ENCODE assay signal across 11 cellular contexts in genomic region chr17:40349477-40350409, GRCh38. TPM values are rescaled to one million over a fixed set of nuclear protein-coding genes. Genes with fewer than 3 reads are reported as not detected.
DNase-seq lines count a peak whose midpoint lies in the region; ATAC-seq, FAIRE-seq and TF ChIP-seq lines count a peak whose summit lies in the region.
"Had no signal": no experiment of that assay in that cellular context is flagged by ENCODE, and none has a peak within 500 bp of the region (broad histone marks: within the 10 kb centered on the region; RNA-seq: fewer than 3 reads in every experiment).

No MANE protein-coding gene starts in this region.

- TF ChIP-seq CTCF in H1 (IDR thresholded peaks at IDR 0.05; ENCODE audit: control extremely low read depth in 1 of 3, insufficient read depth in 1 of 3, low read depth in 1 of 3, low read length in 3 of 3) (no peak), mesothelial cell of epicardium (IDR thresholded peaks at IDR 0.05; ENCODE audit: unreplicated experiment) (no peak), upper lobe of left lung (IDR thresholded peaks at IDR 0.05) (no peak)

- no peak overlapping the region; the same call in 1 of the 2 replicates for H2BK20ac ChIP-seq in H1 (ENCODE audit: low read length)

- no peak for DNase-seq in activated naive CD4-positive, alpha-beta T cell treated with anti-CD3 and anti-CD28 coated beads, Interleukin-2, amount 50 U/mL, for 72 hours (ENCODE audit: low spot score in 2 of 2)
- no peak for DNase-seq in activated naive CD4-positive, alpha-beta T cell (lab: John Stamatoyannopoulos, UW)
- DNase-seq in H1 (ENCODE audit: low read depth in 1 of 2, low spot score in 2 of 2) (no peak), mesothelial cell of epicardium (ENCODE audit: low spot score in 2 of 2, unreplicated experiment in 2 of 2) (peak in 1 of 2 experiments; percentile 49), upper lobe of left lung (peak in 1 of 2 donors; percentile 69), cerebellum (ENCODE audit: low spot score) (no peak), DMS114 treated with DMSO at 0.1 percent for 48 hours (lab: John Stamatoyannopoulos, UW; ENCODE audit: unreplicated experiment) (no peak)
- DNase-seq: cerebellar nuclear complex, NCI-H146 had no signal

- no peak overlapping the region; the same call in 1 of the 2 replicates for H4K8ac ChIP-seq in H1 (ENCODE audit: extremely low read depth, insufficient read depth, low read length)

- peak overlapping the region; percentile 33; the same call in 1 of the 2 replicates for H2AK5ac ChIP-seq in H1 (ENCODE audit: low read depth, low read length)

- no peak overlapping the region for H3K4me3 ChIP-seq in H1 (ENCODE audit: extremely low read depth in 1 of 4, insufficient read depth in 2 of 4, low read depth in 3 of 4, low read length in 4 of 4)
- peak overlapping the region in 1 of 4 donors; percentile 8 for H3K4me3 ChIP-seq in upper lobe of left lung

- H3K56ac ChIP-seq in H1 (replicated peaks; ENCODE audit: insufficient read length, low read depth, low read length), result no peak overlapping the region

- peaks cover 13% of the 10 kb centered on the region; the same call in 1 of the 2 replicates for H3K23me2 ChIP-seq in H1 (ENCODE audit: low read depth, low read length)

- TF ChIP-seq POLR2A in H1 (IDR thresholded peaks at IDR 0.05; ENCODE audit: control extremely low read depth in 1 of 2, low read depth in 2 of 2, low read length in 2 of 2) (no peak), upper lobe of left lung (IDR thresholded peaks at IDR 0.05) (no peak)

- H3K4me2 ChIP-seq in H1 (ENCODE audit: insufficient read depth in 1 of 2, low read depth in 2 of 2, low read length in 2 of 2), result no peak overlapping the region; a peak in 1 of 4 replicates

- H4K5ac ChIP-seq in H1 (ENCODE audit: insufficient read length, low read depth, low read length), result no peak overlapping the region

- H3K18ac ChIP-seq in H1 (ENCODE audit: extremely low read depth, low read length), result no peak overlapping the region

- no peaks in the 10 kb centered on the region for H3K36me3 Mint-ChIP-seq in activated naive CD4-positive, alpha-beta T cell treated with anti-CD3 and anti-CD28 coated beads, Interleukin-2, amount 50 U/mL, for 72 hours
- H3K36me3 Mint-ChIP-seq in mesothelial cell of epicardium, result peaks cover 21% of the 10 kb centered on the region

- TF ChIP-seq EP300 in H1 (IDR thresholded peaks at IDR 0.05; ENCODE audit: borderline replicate concordance in 1 of 2, low read depth in 2 of 2, low read length in 2 of 2) (no peak), upper lobe of left lung (IDR thresholded peaks at IDR 0.05) (peak in 1 of 4 donors; percentile 45)

- no peak overlapping the region for H4K91ac ChIP-seq in H1 (replicated peaks; ENCODE audit: insufficient read length, low read length)

- H2BK15ac ChIP-seq in H1 (ENCODE audit: low read length), result no peak overlapping the region

- peaks cover 5% of the 10 kb centered on the region; the same call in 1 of the 2 replicates for H3K79me1 ChIP-seq in H1 (ENCODE audit: low read depth, low read length)

- H4K20me1 ChIP-seq in H1 (replicated peaks in 1 of 2; ENCODE audit: control insufficient read depth in 1 of 2, insufficient read depth in 2 of 2, low read length in 2 of 2), result peaks cover 23 to 41% of the 10 kb centered on the region in 2 experiments

- TF ChIP-seq RAD21 in H1 (IDR thresholded peaks at IDR 0.05 in 1 of 2, conservative IDR thresholded peaks at IDR 0.05 in 1 of 2; ENCODE audit: low read depth in 2 of 2, low read length in 2 of 2), result no peak

- POLR2A ChIA-PET in H1 (lab: Charles Lee; ENCODE audit: partially characterized antibody), result interaction anchor here (27.8 kb wide), 1 partner anchor 47 kb away, joined by 570 read pairs; the partner anchor contains the start of genes CDC6 and RARA

- H3K9me3 Mint-ChIP-seq in activated naive CD4-positive, alpha-beta T cell treated with anti-CD3 and anti-CD28 coated beads, Interleukin-2, amount 50 U/mL, for 72 hours, result no peaks in the 10 kb centered on the region
- no peaks in the 10 kb centered on the region for H3K9me3 Mint-ChIP-seq in mesothelial cell of epicardium
- H3K9me3 Mint-ChIP-seq: T-helper 1 cell treated with Interleukin-12 subunit alpha and Interleukin-12 subunit beta and Interleukin-4 antibody, amounts not matched to agents 30 μg/mL and 1 μg/mL, for 36 hours had no signal

- H3K27me3 ChIP-seq in H1 (replicated peaks in 1 of 4; ENCODE audit: control insufficient read depth in 3 of 4, extremely low read depth in 1 of 4, insufficient read depth in 3 of 4, low read length in 3 of 4) (peaks cover 2 to 48% (median 35%) of the 10 kb centered on the region in 4 experiments), upper lobe of left lung (no peaks in the 10 kb centered on the region)

- H3K4me3 Mint-ChIP-seq in mesothelial cell of epicardium, result peak overlapping the region; percentile 49
- H3K4me3 Mint-ChIP-seq: T-helper 1 cell treated with Interleukin-12 subunit alpha and Interleukin-12 subunit beta and Interleukin-4 antibody, amounts not matched to agents 30 μg/mL and 1 μg/mL, for 36 hours had no signal

- H3K36me3 ChIP-seq in H1 (ENCODE audit: control insufficient read depth in 2 of 4, insufficient read depth in 4 of 4, low read length in 3 of 4), result no peaks in the 10 kb centered on the region; a peak in 1 of 8 replicates
- peaks cover 5 to 63% (median 54%) of the 10 kb centered on the region in 4 donors for H3K36me3 ChIP-seq in upper lobe of left lung

- no peak overlapping the region; the same call in 1 of the 2 replicates for H2BK12ac ChIP-seq in H1 (ENCODE audit: low read depth, low read length)

- H2BK120ac ChIP-seq in H1 (replicated peaks; ENCODE audit: low read depth, low read length), result no peak overlapping the region

- H3K4ac ChIP-seq in H1 (replicated peaks; ENCODE audit: insufficient read length, low read depth, low read length), result no peak overlapping the region

- no peak overlapping the region for H3K27ac ChIP-seq in H1 (ENCODE audit: low read depth, low read length)
- H3K27ac ChIP-seq in upper lobe of left lung, result peak overlapping the region; percentile 95 to 100 (median 96)

- H3K9me3 ChIP-seq in H1 (ENCODE audit: insufficient read depth in 2 of 2, low read depth in 1 of 2, low read length in 1 of 2), result no peaks in the 10 kb centered on the region
- H3K9me3 ChIP-seq in upper lobe of left lung, result no peaks in the 10 kb centered on the region

- no peak overlapping the region for H2BK5ac ChIP-seq in H1 (ENCODE audit: low read depth, low read length)

- no peak overlapping the region for H3K9ac ChIP-seq in H1 (replicated peaks in 1 of 4; ENCODE audit: extremely low read depth in 1 of 4, low read depth in 3 of 4, low read length in 3 of 4)

- 90% methylated on average over 23 of the region's 23 CpGs; no CpG with 5 or more reads in 1 of the 2 experiments for WGBS in H1 (ENCODE audit: extremely low coverage in 1 of 2, insufficient coverage in 1 of 2, insufficient read length in 1 of 2, insufficient replicate concordance in 2 of 2, low coverage in 1 of 2, low lambda C conversion rate in 2 of 2, missing lambda C conversion rate in 1 of 2), 2 experiments
- 47 to 49% methylated on average over 15 to 23 of the region's 23 CpGs for WGBS in upper lobe of left lung, 2 donors

- ATAC-seq in activated naive CD4-positive, alpha-beta T cell treated with anti-CD3 and anti-CD28 coated beads, Interleukin-2, amount 50 U/mL, for 72 hours, result no peak
- ATAC-seq in upper lobe of left lung (ENCODE audit: low FRiP score in 2 of 2), result no peak
- ATAC-seq in HG03442 (IDR thresholded peaks at IDR 0.05; ENCODE audit: unreplicated experiment), result no peak

- H2AFZ ChIP-seq in H1 (ENCODE audit: low read length), result no peak overlapping the region

- no peaks in the 10 kb centered on the region for H3K27me3 Mint-ChIP-seq in mesothelial cell of epicardium (ENCODE audit: low read depth)

- no peak for FAIRE-seq in H1 (lab: Jason Lieb, UNC)

- H3K23ac ChIP-seq in H1 (ENCODE audit: insufficient read length), result no peak overlapping the region

- H3K27ac Mint-ChIP-seq in activated naive CD4-positive, alpha-beta T cell treated with anti-CD3 and anti-CD28 coated beads, Interleukin-2, amount 50 U/mL, for 72 hours, result peak overlapping the region; percentile 0 to 81
- H3K27ac Mint-ChIP-seq in mesothelial cell of epicardium, result peak overlapping the region; percentile 91
- H3K27ac Mint-ChIP-seq: T-helper 1 cell treated with Interleukin-12 subunit alpha and Interleukin-12 subunit beta and Interleukin-4 antibody, amounts not matched to agents 30 μg/mL and 1 μg/mL, for 36 hours had no signal

- H3K4me1 Mint-ChIP-seq in mesothelial cell of epicardium, result peaks cover 85% of the 10 kb centered on the region

- H3K4me1 ChIP-seq in H1 (replicated peaks in 1 of 4; ENCODE audit: control insufficient read depth in 3 of 4, insufficient read depth in 4 of 4, low read length in 3 of 4), result peaks cover 10 to 52% (median 42%) of the 10 kb centered on the region in 4 experiments
- H3K4me1 ChIP-seq in upper lobe of left lung, result peaks cover 79 to 98% (median 87%) of the 10 kb centered on the region in 4 donors

- CTCF ChIA-PET in H1 (lab: Charles Lee; ENCODE audit: partially characterized antibody), result interaction anchor here (1.0 to 30.8 kb wide), 4 partner anchors 7 to 32 kb away, joined by 3 to 1198 read pairs (median 38); partner anchors contain the start of genes GJD3 and RARA

- H3K79me2 ChIP-seq in H1 (ENCODE audit: control insufficient read depth in 1 of 2, insufficient read depth in 2 of 2, low read length in 2 of 2), result no peaks in the 10 kb centered on the region; a peak in 1 of 4 replicates

- no peak overlapping the region for H3K14ac ChIP-seq in H1 (ENCODE audit: insufficient read length)

RNA-seq across cellular contexts. Expression of gene GJD3, which starts 14.8 kb away (rescaled TPM):
- total RNA-seq in activated naive CD4-positive, alpha-beta T cell treated with anti-CD3 and anti-CD28 coated beads, Interleukin-2, amount 50 U/mL, for 72 hours, result not detected
- total RNA-seq in H1 (2021; fragmentation: NEBNext Ultra II Directional; extraction: Animal tissue kit (Norgen Biotek cat#: 25700)), result 1.4 and 1.9 TPM in 2 replicates
- polyA plus RNA-seq in H1 (2011; rRNA removed), result 0.53 and 0.58 TPM in 2 replicates
- 0.66 TPM for polyA plus RNA-seq in H1 (2011; cell fraction: cytosol; rRNA removed)
- polyA plus RNA-seq in H1 (2011; cell fraction: nucleus; rRNA removed), result 0.90 TPM
- 0.25 TPM in 1 of 4 replicates, not detected in the others for polyA plus RNA-seq in H1 (2012, experiment 1 of 2)
- polyA plus RNA-seq in H1 (2012, experiment 2 of 2), result not detected
- 0.43 TPM for polyA plus RNA-seq in H1 (2013, experiment 1 of 2)
- 0.29 TPM for polyA plus RNA-seq in H1 (2013, experiment 2 of 2)
- not detected in 2 replicates for polyA minus RNA-seq in H1 (2011; rRNA and poly(A)+ RNA removed)
- 3.2 TPM for polyA minus RNA-seq in H1 (2011; cell fraction: cytosol; rRNA and poly(A)+ RNA removed)
- 1.3 TPM for polyA minus RNA-seq in H1 (2011; cell fraction: nucleus; rRNA and poly(A)+ RNA removed)
- total RNA-seq in mesothelial cell of epicardium (0.27 TPM in 1 of 3 replicates, not detected in the others), upper lobe of left lung (1 to 10 TPM in 4 of 6 donors, not detected in 2; 1.7 to 8.4 (median 4.5) TPM), cerebellum (0.45 TPM)

RNA-seq across cellular contexts. Expression of gene RARA, which starts 40.8 kb away (rescaled TPM):
- total RNA-seq in activated naive CD4-positive, alpha-beta T cell treated with anti-CD3 and anti-CD28 coated beads, Interleukin-2, amount 50 U/mL, for 72 hours, result 10 to 100 TPM; 21.0 to 23.0 TPM
- total RNA-seq in H1 (2021; fragmentation: NEBNext Ultra II Directional; extraction: Animal tissue kit (Norgen Biotek cat#: 25700)), result 13.4 and 16.5 TPM in 2 replicates
- polyA plus RNA-seq in H1 (2011; rRNA removed), result 4.4 and 7.8 TPM in 2 replicates
- polyA plus RNA-seq in H1 (2011; cell fraction: cytosol; rRNA removed), result 2.5 TPM
- 6.9 TPM for polyA plus RNA-seq in H1 (2011; cell fraction: nucleus; rRNA removed)
- 12.6 to 17.5 TPM (median 16.0 TPM) in 4 replicates for polyA plus RNA-seq in H1 (2012, experiment 1 of 2)
- polyA plus RNA-seq in H1 (2012, experiment 2 of 2), result 13.9 TPM
- 11.2 TPM for polyA plus RNA-seq in H1 (2013, experiment 1 of 2)
- 11.1 TPM for polyA plus RNA-seq in H1 (2013, experiment 2 of 2)
- polyA minus RNA-seq in H1 (2011; rRNA and poly(A)+ RNA removed), result 2.9 and 6.4 TPM in 2 replicates
- 8.4 TPM for polyA minus RNA-seq in H1 (2011; cell fraction: cytosol; rRNA and poly(A)+ RNA removed)
- polyA minus RNA-seq in H1 (2011; cell fraction: nucleus; rRNA and poly(A)+ RNA removed), result 6.2 TPM
- total RNA-seq in mesothelial cell of epicardium (74.0 to 80.8 TPM (median 79.6 TPM) in 3 replicates), upper lobe of left lung (10 to 100 TPM; 45.7 to 95.6 (median 85.9) TPM), cerebellum (4.9 TPM)
